Comparison of ENCODE assay signal across 17 cellular contexts in genomic region chr2:152864601-152865000, GRCh38.
"Had no signal": no experiment of that assay in that cellular context is flagged by ENCODE, and none has a peak within 500 bp of the region (broad histone marks: within the 10 kb centered on the region; RNA-seq: fewer than 3 reads in every experiment).

No MANE protein-coding gene starts in this region.

- DNase-seq: cortex of kidney; effector memory CD8-positive, alpha-beta T cell; gastrocnemius medialis; head of caudate nucleus; naive thymus-derived CD4-positive, alpha-beta T cell; nucleus accumbens; stimulated activated CD4-positive, alpha-beta T cell treated with anti-CD3 and anti-CD28 coated beads, Interleukin-2, amount 100 ng/mL, for 24 hours; stimulated activated CD4-positive, alpha-beta T cell treated with anti-CD3 and anti-CD28 coated beads, Interleukin-4, amount 100 ng/mL, for 24 hours; stimulated activated naive CD4-positive, alpha-beta T cell treated with Interleukin-2 at 50 U/mL for 16 hours; stomach; thyroid gland; trophoblast cell had no signal

- H3K4me1 Mint-ChIP-seq: memory B cell; naive thymus-derived CD4-positive, alpha-beta T cell; stimulated activated effector memory CD8-positive, alpha-beta T cell treated with anti-CD3 and anti-CD28 coated beads, Interleukin-12 subunit alpha, Interleukin-12 subunit beta, amount 100 ng/mL, for 72 hours had no signal

- ATAC-seq: effector memory CD8-positive, alpha-beta T cell; gastrocnemius medialis; naive thymus-derived CD4-positive, alpha-beta T cell; sciatic nerve; stimulated activated effector memory CD8-positive, alpha-beta T cell treated with anti-CD3 and anti-CD28 coated beads, Interleukin-12 subunit alpha, Interleukin-12 subunit beta, amount 100 ng/mL, for 72 hours had no signal

- H3K4me3 Mint-ChIP-seq: effector memory CD8-positive, alpha-beta T cell; memory B cell; naive thymus-derived CD4-positive, alpha-beta T cell; nephron; stimulated activated effector memory CD8-positive, alpha-beta T cell treated with anti-CD3 and anti-CD28 coated beads, Interleukin-12 subunit alpha, Interleukin-12 subunit beta, amount 100 ng/mL, for 72 hours had no signal

- H3K27ac Mint-ChIP-seq: effector memory CD8-positive, alpha-beta T cell; memory B cell; naive thymus-derived CD4-positive, alpha-beta T cell; stimulated activated effector memory CD8-positive, alpha-beta T cell treated with anti-CD3 and anti-CD28 coated beads, Interleukin-12 subunit alpha, Interleukin-12 subunit beta, amount 100 ng/mL, for 72 hours had no signal

- H3K27me3 Mint-ChIP-seq: memory B cell had no signal

- H3K36me3 Mint-ChIP-seq: stimulated activated effector memory CD8-positive, alpha-beta T cell treated with anti-CD3 and anti-CD28 coated beads, Interleukin-12 subunit alpha, Interleukin-12 subunit beta, amount 100 ng/mL, for 72 hours had no signal

- FAIRE-seq: keratinocyte had no signal
